Comparison of ENCODE assay signal across 17 cellular contexts in the genomic region with DNA sequence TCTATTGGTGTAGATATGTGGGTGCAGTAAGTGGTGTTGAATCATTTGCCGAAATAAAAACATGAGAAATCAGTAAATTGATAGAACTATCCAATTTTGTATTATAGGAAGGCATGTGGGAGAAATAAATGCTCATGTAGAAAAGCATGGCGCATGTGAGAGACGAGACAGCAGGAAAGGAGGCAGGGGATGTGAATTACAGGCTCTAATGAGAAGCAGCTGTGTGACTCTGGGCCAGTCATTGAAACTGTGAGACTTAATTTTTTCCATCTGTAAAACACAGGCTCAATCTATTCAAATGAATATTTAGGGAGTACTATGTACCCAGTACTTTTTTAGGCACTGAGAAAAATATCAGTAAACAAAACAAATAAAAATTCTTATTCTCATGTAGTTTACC.
"Had no signal": no experiment of that assay in that cellular context is flagged by ENCODE, and none has a peak within 500 bp of the region (broad histone marks: within the 10 kb centered on the region; RNA-seq: fewer than 3 reads in every experiment).

No MANE protein-coding gene starts in this region.

- H3K36me3 ChIP-seq: breast epithelium, neutrophil, tibial nerve had no signal

- DNase-seq: activated CD4-positive, CD25-positive, alpha-beta regulatory T cell treated with anti-CD3 and anti-CD28 coated beads, Interleukin-2, amount 50 U/mL, for 72 hours; activated naive CD4-positive, alpha-beta T cell treated with Interleukin-2 at 50 U/mL for 16 hours; activated T-cell treated with anti-CD3 and anti-CD28 coated beads for 4 hours; aorta; effector memory CD8-positive, alpha-beta T cell; head of caudate nucleus; kidney glomerular epithelial cell; mesendoderm; natural killer cell; stimulated activated CD4-positive, alpha-beta T cell treated with anti-CD3 and anti-CD28 coated beads, Interleukin-12 subunit alpha, Interleukin-12 subunit beta, amount 100 ng/mL, for 4 hours; stimulated activated CD4-positive, alpha-beta T cell treated with anti-CD3 and anti-CD28 coated beads, Interleukin-2, amount 100 ng/mL, for 24 hours had no signal

- H2AFZ ChIP-seq: parathyroid adenoma had no signal

- H3K27ac ChIP-seq: breast epithelium, neutrophil, parathyroid adenoma, tibial nerve had no signal

- ATAC-seq: activated T-helper 17 cell treated with anti-CD3 and anti-CD28 coated beads, Interleukin-2, amount 50 U/mL, for 72 hours; effector memory CD8-positive, alpha-beta T cell; natural killer cell; stimulated activated effector memory CD8-positive, alpha-beta T cell treated with anti-CD3 and anti-CD28 coated beads, Interleukin-12 subunit alpha, Interleukin-12 subunit beta, amount 100 ng/mL, for 72 hours had no signal

- H3K9ac ChIP-seq: parathyroid adenoma had no signal

- H3K79me2 ChIP-seq: parathyroid adenoma had no signal

- H3K4me1 ChIP-seq: breast epithelium, parathyroid adenoma had no signal

- H3K27me3 ChIP-seq: breast epithelium, neutrophil, tibial nerve had no signal

- H3K4me3 ChIP-seq: breast epithelium, tibial nerve had no signal

- H3K9me3 ChIP-seq: breast epithelium, neutrophil, tibial nerve had no signal
